In the genomic region with DNA sequence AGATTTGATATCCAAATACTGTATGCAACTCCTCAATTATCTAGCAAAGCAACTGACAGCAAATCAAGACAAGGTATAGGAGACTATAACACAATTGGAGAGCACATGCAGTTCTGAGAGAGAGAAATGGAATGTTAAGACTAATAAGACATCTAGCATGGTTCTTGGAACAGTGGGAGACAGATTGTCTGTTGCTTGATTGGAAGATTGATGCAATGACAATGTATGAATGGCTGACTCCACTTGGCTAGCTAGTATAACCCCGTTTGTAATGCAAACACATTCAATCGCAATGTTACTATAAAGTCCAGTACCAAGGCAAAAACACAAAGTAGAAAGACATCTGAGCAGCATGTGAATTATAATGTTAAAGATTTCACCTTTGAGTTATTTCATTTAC, we compare ENCODE assay signal across 39 cellular contexts.
"Had no signal": no experiment of that assay in that cellular context is flagged by ENCODE, and none has a peak within 500 bp of the region (broad histone marks: within the 10 kb centered on the region; RNA-seq: fewer than 3 reads in every experiment).

No MANE protein-coding gene starts in this region.

- H3K27me3 Mint-ChIP-seq: activated naive CD4-positive, alpha-beta T cell treated with anti-CD3 and anti-CD28 coated beads, Interleukin-2, amount 10 ng/mL, durations not matched to agents 7 days and 5 days; activated naive CD4-positive, alpha-beta T cell treated with anti-CD3 and anti-CD28 coated beads, Interleukin-2, amount 50 U/mL, for 24 hours; activated naive CD8-positive, alpha-beta T cell; activated naive CD8-positive, alpha-beta T cell treated with anti-CD3 and anti-CD28 coated beads for 36 hours; activated naive CD8-positive, alpha-beta T cell treated with anti-CD3 and anti-CD28 coated beads, Interleukin-2, amount 10 ng/mL, durations not matched to agents 7 days and 5 days; activated naive CD8-positive, alpha-beta T cell treated with anti-CD3 and anti-CD28 coated beads, Interleukin-2, amount 50 U/mL, for 24 hours; activated T-cell treated with anti-CD3 and anti-CD28 coated beads, Interleukin-2, amount 50 U/mL, for 24 hours; activated T-helper 17 cell treated with anti-CD3 and anti-CD28 coated beads, Interleukin-2, amount 50 U/mL, for 72 hours; brain; central memory CD8-positive, alpha-beta T cell had no signal

- ATAC-seq: activated naive CD4-positive, alpha-beta T cell treated with anti-CD3 and anti-CD28 coated beads, Interleukin-2, amount 50 U/mL, for 72 hours; activated naive CD8-positive, alpha-beta T cell treated with anti-CD3 and anti-CD28 coated beads, Interleukin-2, amount 50 U/mL, for 24 hours; activated T-cell treated with anti-CD3 and anti-CD28 coated beads, Interleukin-2, amount 50 U/mL, for 4 hours; activated T-cell treated with anti-CD3 and anti-CD28 coated beads, Interleukin-2, amount 50 U/mL, for 72 hours; activated T-helper 17 cell treated with anti-CD3 and anti-CD28 coated beads, Interleukin-2, amount 50 U/mL, for 72 hours; body of pancreas had no signal

- H3K4me3 Mint-ChIP-seq: activated naive CD4-positive, alpha-beta T cell treated with anti-CD3 and anti-CD28 coated beads for 36 hours; activated naive CD4-positive, alpha-beta T cell treated with anti-CD3 and anti-CD28 coated beads, Interleukin-2, amount 10 ng/mL, durations not matched to agents 7 days and 5 days; activated naive CD4-positive, alpha-beta T cell treated with anti-CD3 and anti-CD28 coated beads, Interleukin-2, amount 50 U/mL, for 24 hours; activated naive CD8-positive, alpha-beta T cell; activated naive CD8-positive, alpha-beta T cell treated with anti-CD3 and anti-CD28 coated beads for 36 hours; activated naive CD8-positive, alpha-beta T cell treated with anti-CD3 and anti-CD28 coated beads, Interleukin-2, amount 10 ng/mL, durations not matched to agents 7 days and 5 days; activated naive CD8-positive, alpha-beta T cell treated with anti-CD3 and anti-CD28 coated beads, Interleukin-2, amount 50 U/mL, for 24 hours; activated T-cell treated with anti-CD3 and anti-CD28 coated beads, Interleukin-2, amount 50 U/mL, for 24 hours; activated T-cell treated with anti-CD3 and anti-CD28 coated beads, Interleukin-2, amount 50 U/mL, for 4 hours; activated T-cell treated with anti-CD3 and anti-CD28 coated beads, Interleukin-2, amount 50 U/mL, for 72 hours; activated T-helper 1 cell treated with anti-CD3 and anti-CD28 coated beads, Interleukin-12 subunit alpha, Interleukin-12 subunit beta, Interleukin-2, Interleukin-4 antibody, amounts not matched to agents 30 ng/mL and 10 ng/mL and 1 ng/mL, durations not matched to agents 14 hours and 24 hours and 36 hours; activated T-helper 17 cell treated with anti-CD3 and anti-CD28 coated beads, Interleukin-2, amount 50 U/mL, for 72 hours; brain; central memory CD8-positive, alpha-beta T cell had no signal

- H3K36me3 Mint-ChIP-seq: activated naive CD4-positive, alpha-beta T cell treated with anti-CD3 and anti-CD28 coated beads, Interleukin-2, amount 10 ng/mL, durations not matched to agents 7 days and 5 days; activated naive CD4-positive, alpha-beta T cell treated with anti-CD3 and anti-CD28 coated beads, Interleukin-2, amount 50 U/mL, for 24 hours; activated naive CD8-positive, alpha-beta T cell; activated naive CD8-positive, alpha-beta T cell treated with anti-CD3 and anti-CD28 coated beads for 36 hours; activated naive CD8-positive, alpha-beta T cell treated with anti-CD3 and anti-CD28 coated beads, Interleukin-2, amount 10 ng/mL, durations not matched to agents 7 days and 5 days; brain had no signal

- H3K4me3 ChIP-seq: adrenal gland, ascending aorta, body of pancreas, breast epithelium, cardiac muscle cell had no signal

- H3K9me3 ChIP-seq: adrenal gland, ascending aorta, body of pancreas, breast epithelium had no signal

- H3K27ac Mint-ChIP-seq: activated naive CD4-positive, alpha-beta T cell treated with anti-CD3 and anti-CD28 coated beads for 36 hours; activated naive CD4-positive, alpha-beta T cell treated with anti-CD3 and anti-CD28 coated beads, Interleukin-2, amount 10 ng/mL, durations not matched to agents 7 days and 5 days; activated naive CD4-positive, alpha-beta T cell treated with anti-CD3 and anti-CD28 coated beads, Interleukin-2, amount 50 U/mL, for 24 hours; activated naive CD4-positive, alpha-beta T cell treated with anti-CD3 and anti-CD28 coated beads, Interleukin-2, amount 50 U/mL, for 72 hours; activated naive CD8-positive, alpha-beta T cell; activated naive CD8-positive, alpha-beta T cell treated with anti-CD3 and anti-CD28 coated beads for 36 hours; activated naive CD8-positive, alpha-beta T cell treated with anti-CD3 and anti-CD28 coated beads, Interleukin-2, amount 10 ng/mL, durations not matched to agents 7 days and 5 days; activated naive CD8-positive, alpha-beta T cell treated with anti-CD3 and anti-CD28 coated beads, Interleukin-2, amount 50 U/mL, for 24 hours; activated T-cell treated with anti-CD3 and anti-CD28 coated beads, Interleukin-2, amount 50 U/mL, for 24 hours; activated T-cell treated with anti-CD3 and anti-CD28 coated beads, Interleukin-2, amount 50 U/mL, for 72 hours; activated T-helper 1 cell treated with anti-CD3 and anti-CD28 coated beads, Interleukin-12 subunit alpha, Interleukin-12 subunit beta, Interleukin-2, Interleukin-4 antibody, amounts not matched to agents 30 ng/mL and 10 ng/mL and 1 ng/mL, durations not matched to agents 14 hours and 24 hours and 36 hours; activated T-helper 17 cell treated with anti-CD3 and anti-CD28 coated beads, Interleukin-2, amount 50 U/mL, for 72 hours; activated T-helper 2 cell treated with anti-CD3 and anti-CD28 coated beads, Interferon-gamma antibody, Interleukin-2, Interleukin-4, amounts not matched to agents 10 μg/mL and 5 μg/mL and 100 μg/mL, durations not matched to agents 14 hours and 24 hours and 36 hours; brain had no signal

- FAIRE-seq: astrocyte, bronchial epithelial cell had no signal

- H3K36me3 ChIP-seq: adrenal gland, ascending aorta, brain microvascular endothelial cell, breast epithelium, cardiac muscle cell had no signal

- H3K4me1 Mint-ChIP-seq: activated naive CD4-positive, alpha-beta T cell treated with anti-CD3 and anti-CD28 coated beads, Interleukin-2, amount 10 ng/mL, durations not matched to agents 7 days and 5 days; activated naive CD4-positive, alpha-beta T cell treated with anti-CD3 and anti-CD28 coated beads, Interleukin-2, amount 50 U/mL, for 24 hours; activated naive CD8-positive, alpha-beta T cell treated with anti-CD3 and anti-CD28 coated beads for 36 hours; activated naive CD8-positive, alpha-beta T cell treated with anti-CD3 and anti-CD28 coated beads, Interleukin-2, amount 10 ng/mL, durations not matched to agents 7 days and 5 days; activated naive CD8-positive, alpha-beta T cell treated with anti-CD3 and anti-CD28 coated beads, Interleukin-2, amount 50 U/mL, for 24 hours; activated T-helper 17 cell treated with anti-CD3 and anti-CD28 coated beads, Interleukin-2, amount 50 U/mL, for 72 hours; brain; central memory CD8-positive, alpha-beta T cell had no signal

- H3K27ac ChIP-seq: adrenal gland, ascending aorta, body of pancreas, brain microvascular endothelial cell, breast epithelium, cardiac muscle cell had no signal

- H3K9me3 Mint-ChIP-seq: activated T-cell treated with anti-CD3 and anti-CD28 coated beads, Interleukin-2, amount 50 U/mL, for 4 hours had no signal

- H3K4me1 ChIP-seq: adrenal gland, ascending aorta, body of pancreas, breast epithelium had no signal

- DNase-seq: activated effector memory CD4-positive, alpha-beta T cell treated with anti-CD3 and anti-CD28 coated beads, Interleukin-2, amount 50 U/mL, for 16 hours; activated effector memory CD4-positive, alpha-beta T cell treated with Interleukin-2 at 50 U/mL for 16 hours; activated gamma-delta T cell; activated gamma-delta T cell treated with Interleukin-2 at 50 U/mL for 16 hours; activated naive CD4-positive, alpha-beta T cell; activated naive CD4-positive, alpha-beta T cell treated with anti-CD3 and anti-CD28 coated beads for 36 hours; activated naive CD4-positive, alpha-beta T cell treated with anti-CD3 and anti-CD28 coated beads, Interleukin-2, amount 10 ng/mL, durations not matched to agents 7 days and 5 days; activated naive CD4-positive, alpha-beta T cell treated with anti-CD3 and anti-CD28 coated beads, Interleukin-2, amount 50 U/mL, for 16 hours; activated naive CD4-positive, alpha-beta T cell treated with Interleukin-2 at 50 U/mL for 16 hours; activated naive CD8-positive, alpha-beta T cell treated with anti-CD3 and anti-CD28 coated beads for 36 hours; activated naive CD8-positive, alpha-beta T cell treated with anti-CD3 and anti-CD28 coated beads, Interleukin-2, amount 10 ng/mL, durations not matched to agents 7 days and 5 days; activated naive CD8-positive, alpha-beta T cell treated with anti-CD3 and anti-CD28 coated beads, Interleukin-2, amount 50 U/mL, for 24 hours; activated T-cell treated with anti-CD3 and anti-CD28 coated beads, Interleukin-2, amount 50 U/mL, for 24 hours; activated T-cell treated with anti-CD3 and anti-CD28 coated beads, Interleukin-2, amount 50 U/mL, for 4 hours; activated T-cell treated with anti-CD3 and anti-CD28 coated beads, Interleukin-2, amount 50 U/mL, for 48 hours; activated T-cell treated with anti-CD3 and anti-CD28 coated beads, Interleukin-2, amount 50 U/mL, for 72 hours; adrenal gland; amniotic stem cell; amygdala; anterior cingulate cortex; aorta; body of pancreas; brain microvascular endothelial cell; caudate nucleus; central memory CD4-positive, alpha-beta T cell; cerebellar nuclear complex had no signal

- H3K27me3 ChIP-seq: adrenal gland, ascending aorta, body of pancreas, brain microvascular endothelial cell, breast epithelium, cardiac muscle cell had no signal
